In the genomic region with DNA sequence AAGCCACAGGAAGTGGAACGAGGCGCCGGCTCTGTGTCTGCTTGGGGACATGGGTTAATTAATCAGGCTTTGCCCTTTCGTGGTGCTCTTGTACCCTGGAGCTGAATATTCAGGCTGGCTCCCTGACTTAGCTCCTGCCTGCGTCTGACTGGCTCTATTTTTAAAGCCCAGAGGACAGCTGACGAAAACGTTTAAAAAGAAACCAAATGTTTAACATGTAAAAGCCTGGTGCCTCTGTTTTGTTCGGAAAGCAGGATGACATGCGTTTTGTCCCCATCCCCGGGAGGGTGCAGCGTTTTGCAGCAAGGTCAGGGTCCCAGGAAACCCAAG, we compare ENCODE assay signal across 1 cellular context.
TF ChIP-seq lines count a peak whose summit lies in the region.

No MANE protein-coding gene starts in this region.

TF ChIP-seq in GM23338, 12 proteins besides CTCF, POLR2A, EP300 and RAD21 (continued from another document):
- TF ChIP-seq, protein P1, sequence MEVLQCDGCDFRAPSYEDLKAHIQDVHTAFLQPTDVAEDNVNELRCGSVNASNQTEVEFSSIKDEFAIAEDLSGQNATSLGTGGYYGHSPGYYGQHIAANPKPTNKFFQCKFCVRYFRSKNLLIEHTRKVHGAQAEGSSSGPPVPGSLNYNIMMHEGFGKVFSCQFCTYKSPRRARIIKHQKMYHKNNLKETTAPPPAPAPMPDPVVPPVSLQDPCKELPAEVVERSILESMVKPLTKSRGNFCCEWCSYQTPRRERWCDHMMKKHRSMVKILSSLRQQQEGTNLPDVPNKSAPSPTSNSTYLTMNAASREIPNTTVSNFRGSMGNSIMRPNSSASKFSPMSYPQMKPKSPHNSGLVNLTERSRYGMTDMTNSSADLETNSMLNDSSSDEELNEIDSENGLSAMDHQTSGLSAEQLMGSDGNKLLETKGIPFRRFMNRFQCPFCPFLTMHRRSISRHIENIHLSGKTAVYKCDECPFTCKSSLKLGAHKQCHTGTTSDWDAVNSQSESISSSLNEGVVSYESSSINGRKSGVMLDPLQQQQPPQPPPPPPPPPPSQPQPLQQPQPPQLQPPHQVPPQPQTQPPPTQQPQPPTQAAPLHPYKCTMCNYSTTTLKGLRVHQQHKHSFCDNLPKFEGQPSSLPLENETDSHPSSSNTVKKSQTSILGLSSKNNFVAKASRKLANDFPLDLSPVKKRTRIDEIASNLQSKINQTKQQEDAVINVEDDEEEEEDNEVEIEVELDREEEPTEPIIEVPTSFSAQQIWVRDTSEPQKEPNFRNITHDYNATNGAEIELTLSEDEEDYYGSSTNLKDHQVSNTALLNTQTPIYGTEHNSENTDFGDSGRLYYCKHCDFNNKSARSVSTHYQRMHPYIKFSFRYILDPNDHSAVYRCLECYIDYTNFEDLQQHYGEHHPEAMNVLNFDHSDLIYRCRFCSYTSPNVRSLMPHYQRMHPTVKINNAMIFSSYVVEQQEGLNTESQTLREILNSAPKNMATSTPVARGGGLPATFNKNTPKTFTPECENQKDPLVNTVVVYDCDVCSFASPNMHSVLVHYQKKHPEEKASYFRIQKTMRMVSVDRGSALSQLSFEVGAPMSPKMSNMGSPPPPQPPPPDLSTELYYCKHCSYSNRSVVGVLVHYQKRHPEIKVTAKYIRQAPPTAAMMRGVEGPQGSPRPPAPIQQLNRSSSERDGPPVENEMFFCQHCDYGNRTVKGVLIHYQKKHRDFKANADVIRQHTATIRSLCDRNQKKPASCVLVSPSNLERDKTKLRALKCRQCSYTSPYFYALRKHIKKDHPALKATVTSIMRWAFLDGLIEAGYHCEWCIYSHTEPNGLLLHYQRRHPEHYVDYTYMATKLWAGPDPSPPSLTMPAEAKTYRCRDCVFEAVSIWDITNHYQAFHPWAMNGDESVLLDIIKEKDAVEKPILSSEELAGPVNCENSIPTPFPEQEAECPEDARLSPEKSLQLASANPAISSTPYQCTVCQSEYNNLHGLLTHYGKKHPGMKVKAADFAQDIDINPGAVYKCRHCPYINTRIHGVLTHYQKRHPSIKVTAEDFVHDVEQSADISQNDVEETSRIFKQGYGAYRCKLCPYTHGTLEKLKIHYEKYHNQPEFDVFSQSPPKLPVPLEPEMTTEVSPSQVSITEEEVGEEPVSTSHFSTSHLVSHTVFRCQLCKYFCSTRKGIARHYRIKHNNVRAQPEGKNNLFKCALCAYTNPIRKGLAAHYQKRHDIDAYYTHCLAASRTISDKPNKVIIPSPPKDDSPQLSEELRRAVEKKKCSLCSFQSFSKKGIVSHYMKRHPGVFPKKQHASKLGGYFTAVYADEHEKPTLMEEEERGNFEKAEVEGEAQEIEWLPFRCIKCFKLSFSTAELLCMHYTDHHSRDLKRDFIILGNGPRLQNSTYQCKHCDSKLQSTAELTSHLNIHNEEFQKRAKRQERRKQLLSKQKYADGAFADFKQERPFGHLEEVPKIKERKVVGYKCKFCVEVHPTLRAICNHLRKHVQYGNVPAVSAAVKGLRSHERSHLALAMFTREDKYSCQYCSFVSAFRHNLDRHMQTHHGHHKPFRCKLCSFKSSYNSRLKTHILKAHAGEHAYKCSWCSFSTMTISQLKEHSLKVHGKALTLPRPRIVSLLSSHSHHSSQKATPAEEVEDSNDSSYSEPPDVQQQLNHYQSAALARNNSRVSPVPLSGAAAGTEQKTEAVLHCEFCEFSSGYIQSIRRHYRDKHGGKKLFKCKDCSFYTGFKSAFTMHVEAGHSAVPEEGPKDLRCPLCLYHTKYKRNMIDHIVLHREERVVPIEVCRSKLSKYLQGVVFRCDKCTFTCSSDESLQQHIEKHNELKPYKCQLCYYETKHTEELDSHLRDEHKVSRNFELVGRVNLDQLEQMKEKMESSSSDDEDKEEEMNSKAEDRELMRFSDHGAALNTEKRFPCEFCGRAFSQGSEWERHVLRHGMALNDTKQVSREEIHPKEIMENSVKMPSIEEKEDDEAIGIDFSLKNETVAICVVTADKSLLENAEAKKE (CRISPR knock-in tag; IDR thresholded peaks at IDR 0.05): no peak
- TF ChIP-seq, protein P2, sequence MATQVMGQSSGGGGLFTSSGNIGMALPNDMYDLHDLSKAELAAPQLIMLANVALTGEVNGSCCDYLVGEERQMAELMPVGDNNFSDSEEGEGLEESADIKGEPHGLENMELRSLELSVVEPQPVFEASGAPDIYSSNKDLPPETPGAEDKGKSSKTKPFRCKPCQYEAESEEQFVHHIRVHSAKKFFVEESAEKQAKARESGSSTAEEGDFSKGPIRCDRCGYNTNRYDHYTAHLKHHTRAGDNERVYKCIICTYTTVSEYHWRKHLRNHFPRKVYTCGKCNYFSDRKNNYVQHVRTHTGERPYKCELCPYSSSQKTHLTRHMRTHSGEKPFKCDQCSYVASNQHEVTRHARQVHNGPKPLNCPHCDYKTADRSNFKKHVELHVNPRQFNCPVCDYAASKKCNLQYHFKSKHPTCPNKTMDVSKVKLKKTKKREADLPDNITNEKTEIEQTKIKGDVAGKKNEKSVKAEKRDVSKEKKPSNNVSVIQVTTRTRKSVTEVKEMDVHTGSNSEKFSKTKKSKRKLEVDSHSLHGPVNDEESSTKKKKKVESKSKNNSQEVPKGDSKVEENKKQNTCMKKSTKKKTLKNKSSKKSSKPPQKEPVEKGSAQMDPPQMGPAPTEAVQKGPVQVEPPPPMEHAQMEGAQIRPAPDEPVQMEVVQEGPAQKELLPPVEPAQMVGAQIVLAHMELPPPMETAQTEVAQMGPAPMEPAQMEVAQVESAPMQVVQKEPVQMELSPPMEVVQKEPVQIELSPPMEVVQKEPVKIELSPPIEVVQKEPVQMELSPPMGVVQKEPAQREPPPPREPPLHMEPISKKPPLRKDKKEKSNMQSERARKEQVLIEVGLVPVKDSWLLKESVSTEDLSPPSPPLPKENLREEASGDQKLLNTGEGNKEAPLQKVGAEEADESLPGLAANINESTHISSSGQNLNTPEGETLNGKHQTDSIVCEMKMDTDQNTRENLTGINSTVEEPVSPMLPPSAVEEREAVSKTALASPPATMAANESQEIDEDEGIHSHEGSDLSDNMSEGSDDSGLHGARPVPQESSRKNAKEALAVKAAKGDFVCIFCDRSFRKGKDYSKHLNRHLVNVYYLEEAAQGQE (IDR thresholded peaks at IDR 0.05; ENCODE audit: unreplicated experiment): no peak
- TF ChIP-seq ZNF331 (CRISPR knock-in tag; IDR thresholded peaks at IDR 0.05; ENCODE audit: low read depth): no peak
